Comparison of ENCODE assay signal across 1 cellular context in the genomic region with DNA sequence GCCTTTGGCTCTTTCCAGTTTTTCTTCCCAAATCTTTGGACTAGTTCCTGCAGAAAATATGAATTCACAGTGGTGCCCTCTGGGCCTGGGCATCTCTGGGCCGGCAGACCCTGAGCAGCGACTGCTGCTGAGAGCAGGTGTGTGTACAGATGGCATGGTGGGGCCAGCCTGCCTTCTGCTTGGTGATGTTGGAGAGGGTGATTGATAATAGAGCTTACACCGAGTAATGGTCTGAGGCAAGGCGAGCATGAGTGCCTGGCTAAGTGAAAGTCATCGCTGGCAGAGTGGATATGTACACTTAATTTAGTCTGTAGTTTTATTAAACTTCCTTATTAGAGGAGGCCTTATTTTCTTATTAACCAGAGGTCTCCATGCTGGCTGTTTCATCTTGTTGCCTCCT.
TF ChIP-seq lines count a peak whose summit lies in the region.

No MANE protein-coding gene starts in this region.

TF ChIP-seq in H1, 55 proteins besides CTCF, POLR2A, EP300 and RAD21:
- no peak for TF ChIP-seq HDAC2 (IDR thresholded peaks at IDR 0.05; ENCODE audit: borderline replicate concordance in 1 of 2, low read depth in 2 of 2, low read length in 2 of 2)
- no peak for TF ChIP-seq TEAD4 (IDR thresholded peaks at IDR 0.05; ENCODE audit: low read depth, low read length)
- no peak for TF ChIP-seq CHD1 (IDR thresholded peaks at IDR 0.05; ENCODE audit: low read depth, low read length)
- TF ChIP-seq POU5F1 (IDR thresholded peaks at IDR 0.05; ENCODE audit: low read depth, low read length), result no peak
- no peak for TF ChIP-seq CBX5 (IDR thresholded peaks at IDR 0.05; ENCODE audit: low read depth, low read length)
- TF ChIP-seq MAFK (IDR thresholded peaks at IDR 0.05; ENCODE audit: low read depth, low read length), result no peak
- TF ChIP-seq, protein P1, sequence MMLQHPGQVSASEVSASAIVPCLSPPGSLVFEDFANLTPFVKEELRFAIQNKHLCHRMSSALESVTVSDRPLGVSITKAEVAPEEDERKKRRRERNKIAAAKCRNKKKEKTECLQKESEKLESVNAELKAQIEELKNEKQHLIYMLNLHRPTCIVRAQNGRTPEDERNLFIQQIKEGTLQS (IDR thresholded peaks at IDR 0.05; ENCODE audit: insufficient read depth, low read depth, low read length), result no peak
- no peak for TF ChIP-seq CHD2 (IDR thresholded peaks at IDR 0.05; ENCODE audit: low read length)
- TF ChIP-seq SP1 (IDR thresholded peaks at IDR 0.05; ENCODE audit: low read depth, low read length), result no peak
